1 cellular context compared by ENCODE assay signal in genomic region chr20:38930242-38930569, GRCh38.
TF ChIP-seq lines count a peak whose summit lies in the region.

No MANE protein-coding gene starts in this region.

TF ChIP-seq in GM12878, 131 proteins besides CTCF, POLR2A, EP300 and RAD21:
- TF ChIP-seq STAT3 (IDR thresholded peaks at IDR 0.05; ENCODE audit: low read depth, low read length) = no peak
